ENCODE assay signal across 21 cellular contexts in the genomic region with DNA sequence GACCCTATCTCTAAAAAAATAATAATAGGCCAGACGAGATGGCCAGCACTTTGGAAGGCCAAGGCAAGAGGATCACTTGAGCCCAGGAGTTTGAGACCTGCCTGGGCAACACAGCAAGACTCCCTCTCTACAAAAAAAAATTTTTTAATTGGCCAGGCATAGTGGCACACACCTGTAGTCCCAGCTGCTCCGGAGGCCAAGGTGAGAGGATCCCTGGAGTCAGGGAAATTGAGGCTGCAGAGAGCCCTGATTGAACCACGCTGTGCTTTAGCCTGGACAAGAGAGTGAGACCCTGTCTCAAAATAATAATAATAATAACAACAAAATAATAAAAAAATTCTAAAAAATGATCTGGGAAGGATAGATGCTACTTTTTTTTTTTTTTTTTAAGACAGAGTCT. TPM values are rescaled to one million over a fixed set of nuclear protein-coding genes. Genes with fewer than 3 reads are reported as not detected.
DNase-seq lines count a peak whose midpoint lies in the region; ATAC-seq and TF ChIP-seq lines count a peak whose summit lies in the region.
"Had no signal": no experiment of that assay in that cellular context is flagged by ENCODE, and none has a peak within 500 bp of the region (broad histone marks: within the 10 kb centered on the region; RNA-seq: fewer than 3 reads in every experiment).

No MANE protein-coding gene starts in this region.

- H3K27ac ChIP-seq in C4-2B (peak overlapping the region; percentile 93), left ventricle myocardium inferior (replicated peaks) (no peak overlapping the region)
- H3K27ac ChIP-seq in naive thymus-derived CD4-positive, alpha-beta T cell (ENCODE audit: low read depth, low read length) = no peak overlapping the region

- H3K27ac Mint-ChIP-seq in Caco-2 (ENCODE audit: unreplicated experiment) = peak overlapping the region; percentile 100
- H3K27ac Mint-ChIP-seq in activated CD4-positive, alpha-beta memory T cell treated with anti-CD3 and anti-CD28 coated beads, Interleukin-2, amount 10 ng/mL, durations not matched to agents 7 days and 5 days = peak overlapping the region; percentile 99
- H3K27ac Mint-ChIP-seq in naive thymus-derived CD4-positive, alpha-beta T cell = peak overlapping the region in 3 of 9 donors; percentile 17 to 100 (median 95)

- ATAC-seq in naive thymus-derived CD4-positive, alpha-beta T cell = no peak
- no peak for ATAC-seq in GM21367 (IDR thresholded peaks at IDR 0.05; ENCODE audit: unreplicated experiment)
- ATAC-seq: esophagus mucosa, heart right ventricle, upper lobe of right lung had no signal

- no peaks in the 10 kb centered on the region for H3K9me3 Mint-ChIP-seq in Caco-2 (ENCODE audit: unreplicated experiment)
- H3K9me3 Mint-ChIP-seq in activated CD4-positive, alpha-beta memory T cell treated with anti-CD3 and anti-CD28 coated beads, Interleukin-2, amount 10 ng/mL, durations not matched to agents 7 days and 5 days = no peaks in the 10 kb centered on the region
- H3K9me3 Mint-ChIP-seq in naive thymus-derived CD4-positive, alpha-beta T cell = no peaks in the 10 kb centered on the region

- no peak for DNase-seq in Caco-2
- no peak for DNase-seq in activated CD4-positive, alpha-beta memory T cell treated with anti-CD3 and anti-CD28 coated beads, Interleukin-2, amount 10 ng/mL, durations not matched to agents 7 days and 5 days
- DNase-seq in naive thymus-derived CD4-positive, alpha-beta T cell = no peak
- DNase-seq in NCI-H2227 (lab: John Stamatoyannopoulos, UW; ENCODE audit: unreplicated experiment) = no peak
- no peak for DNase-seq in stimulated activated CD8-positive, alpha-beta memory T cell treated with anti-CD3 and anti-CD28 coated beads, Interleukin-4, amount 100 ng/mL, for 48 hours
- DNase-seq in left ventricle myocardium inferior = no peak
- DNase-seq: activated gamma-delta T cell treated with Interleukin-2 at 50 U/mL for 16 hours, brain microvascular endothelial cell, DMS79 treated with DMSO at 0.1 percent for 48 hours, heart right ventricle, kidney, mesenchymal stem cell, NCI-H187 treated with DMSO at 0.1 percent for 48 hours, upper lobe of right lung had no signal

- no peak overlapping the region for H3K4me3 Mint-ChIP-seq in Caco-2 (ENCODE audit: unreplicated experiment)
- H3K4me3 Mint-ChIP-seq in activated CD4-positive, alpha-beta memory T cell treated with anti-CD3 and anti-CD28 coated beads, Interleukin-2, amount 10 ng/mL, durations not matched to agents 7 days and 5 days = no peak overlapping the region
- H3K4me3 Mint-ChIP-seq in naive thymus-derived CD4-positive, alpha-beta T cell = peak overlapping the region in 6 of 10 donors; percentile 8 to 97 (median 92)

- CTCF ChIA-PET in Caco-2 (lab: Charles Lee) = interaction anchor here (0.7 kb wide), 1 partner anchor 9 kb away, joined by 6 read pairs; no protein-coding TSS in a partner anchor
- CTCF ChIA-PET in activated CD4-positive, alpha-beta memory T cell treated with anti-CD3 and anti-CD28 coated beads, Interleukin-2, amount 10 ng/mL, durations not matched to agents 7 days and 5 days (lab: Charles Lee) = interaction anchor here (0.7 to 1.6 kb wide), 3 partner anchors 15 to 161 kb away, joined by 3 to 5 read pairs (median 4); partner anchors contain the start of gene ENDOG
- CTCF ChIA-PET in naive thymus-derived CD4-positive, alpha-beta T cell (lab: Charles Lee) = interaction anchor here (0.6 to 1.7 kb wide), 3 partner anchors 20 to 994 kb away, joined by 3 to 6 read pairs (median 4); no protein-coding TSS in a partner anchor

- intact Hi-C loops in Caco-2 (cut with micrococcal nuclease; ENCODE audit: unreplicated experiment) (loop anchor here (2.0 kb wide), 1 partner anchor 23 kb away; no protein-coding TSS in a partner anchor), left ventricle myocardium inferior (cut with micrococcal nuclease) (no loop called here)
- intact Hi-C loops in naive thymus-derived CD4-positive, alpha-beta T cell (cut with micrococcal nuclease) = loop anchor here (1.0 to 5.0 kb wide), 4 partner anchors 115 to 225 kb away; partner anchors contain the start of genes ENDOG (in 1 of the 2), LRRC8A (in 1 of the 2), TBC1D13 (in 1 of the 2) and ZER1 (in 1 of the 2)

- H3K36me3 ChIP-seq in Caco-2 (ENCODE audit: control insufficient read depth, insufficient read depth, low read length) (no peaks in the 10 kb centered on the region), left ventricle myocardium inferior (no peaks in the 10 kb centered on the region)
- H3K36me3 ChIP-seq in naive thymus-derived CD4-positive, alpha-beta T cell (ENCODE audit: control insufficient read depth in 2 of 3, insufficient read depth in 3 of 3, low read length in 3 of 3) = peaks cover 0 to 3% (median 0%) of the 10 kb centered on the region in 3 experiments
- H3K36me3 ChIP-seq: brain microvascular endothelial cell, heart right ventricle, SJSA1, upper lobe of right lung had no signal

- H3K27me3 Mint-ChIP-seq in Caco-2 (ENCODE audit: insufficient read depth, unreplicated experiment) = no peaks in the 10 kb centered on the region
- H3K27me3 Mint-ChIP-seq in activated CD4-positive, alpha-beta memory T cell treated with anti-CD3 and anti-CD28 coated beads, Interleukin-2, amount 10 ng/mL, durations not matched to agents 7 days and 5 days = no peaks in the 10 kb centered on the region
- no peaks in the 10 kb centered on the region for H3K27me3 Mint-ChIP-seq in naive thymus-derived CD4-positive, alpha-beta T cell

- H3K27me3 ChIP-seq in Caco-2 (replicated peaks; ENCODE audit: control insufficient read depth, insufficient read depth, low read length) = no peaks in the 10 kb centered on the region
- H3K27me3 ChIP-seq in naive thymus-derived CD4-positive, alpha-beta T cell (ENCODE audit: control insufficient read depth in 2 of 2, insufficient read depth in 2 of 2, low read length in 2 of 2) = no peaks in the 10 kb centered on the region
- no peaks in the 10 kb centered on the region for H3K27me3 ChIP-seq in left ventricle myocardium inferior (ENCODE audit: low read depth)
- H3K27me3 ChIP-seq: BLaER1 treated with 17β-estradiol and CSF1 and Interleukin-3, amounts not matched to agents 10 nM and 100 nM; brain microvascular endothelial cell; heart right ventricle; SJSA1; upper lobe of right lung had no signal

- H3K4me1 ChIP-seq in Caco-2 (no peaks in the 10 kb centered on the region), left ventricle myocardium inferior (peaks cover 16% of the 10 kb centered on the region)
- H3K4me1 ChIP-seq in naive thymus-derived CD4-positive, alpha-beta T cell (ENCODE audit: control insufficient read depth in 2 of 2, insufficient read depth in 2 of 2, low read length in 2 of 2) = peaks cover 3 to 9% of the 10 kb centered on the region in 2 donors
- H3K4me1 ChIP-seq: parathyroid adenoma, upper lobe of right lung had no signal

- H3K4me3 ChIP-seq in Caco-2 (ENCODE audit: low read depth, low read length) (no peak overlapping the region), left ventricle myocardium inferior (no peak overlapping the region)
- H3K4me3 ChIP-seq in naive thymus-derived CD4-positive, alpha-beta T cell (ENCODE audit: low read length) = no peak overlapping the region

- peaks cover 15% of the 10 kb centered on the region for H3K36me3 Mint-ChIP-seq in Caco-2 (ENCODE audit: insufficient read depth, unreplicated experiment)
- peaks cover 5% of the 10 kb centered on the region for H3K36me3 Mint-ChIP-seq in activated CD4-positive, alpha-beta memory T cell treated with anti-CD3 and anti-CD28 coated beads, Interleukin-2, amount 10 ng/mL, durations not matched to agents 7 days and 5 days (ENCODE audit: low read depth)
- H3K36me3 Mint-ChIP-seq in naive thymus-derived CD4-positive, alpha-beta T cell = peaks cover 0 to 1% (median 0%) of the 10 kb centered on the region in 5 donors

- POLR2A ChIA-PET in Caco-2 (lab: Charles Lee) = no interaction called here
- POLR2A ChIA-PET in activated CD4-positive, alpha-beta memory T cell treated with anti-CD3 and anti-CD28 coated beads, Interleukin-2, amount 10 ng/mL, durations not matched to agents 7 days and 5 days (lab: Charles Lee) = interaction anchor here (1.3 to 2.1 kb wide), 5 partner anchors 10 to 67 kb away, joined by 3 to 11 read pairs (median 6); partner anchors contain the start of gene ZDHHC12
- POLR2A ChIA-PET in naive thymus-derived CD4-positive, alpha-beta T cell (lab: Charles Lee) = interaction anchor here (1.1 to 2.4 kb wide), 7 partner anchors 27 to 316 kb away, joined by 3 to 32 read pairs (median 5); partner anchors contain the start of genes ENDOG, SET and ZER1

- H3K4me1 Mint-ChIP-seq in Caco-2 (ENCODE audit: low read depth, unreplicated experiment) = no peaks in the 10 kb centered on the region
- H3K4me1 Mint-ChIP-seq in activated CD4-positive, alpha-beta memory T cell treated with anti-CD3 and anti-CD28 coated beads, Interleukin-2, amount 10 ng/mL, durations not matched to agents 7 days and 5 days = peaks cover 18% of the 10 kb centered on the region
- peaks cover 0 to 14% (median 7%) of the 10 kb centered on the region in 7 donors for H3K4me1 Mint-ChIP-seq in naive thymus-derived CD4-positive, alpha-beta T cell

- TF ChIP-seq CTCF in C4-2B (conservative IDR thresholded peaks at IDR 0.05) (no peak), Caco-2 (IDR thresholded peaks at IDR 0.05; ENCODE audit: insufficient read depth in 1 of 2, low read depth in 1 of 2, low read length in 1 of 2, severe bottlenecking in 1 of 2, unreplicated experiment in 1 of 2) (no peak), left ventricle myocardium inferior (IDR thresholded peaks at IDR 0.05; ENCODE audit: borderline replicate concordance) (no peak)

- H3K9me3 ChIP-seq in Caco-2 (no peaks in the 10 kb centered on the region; the same call in 1 of the 2 replicates), left ventricle myocardium inferior (replicated peaks) (no peaks in the 10 kb centered on the region)
- H3K9me3 ChIP-seq in naive thymus-derived CD4-positive, alpha-beta T cell (ENCODE audit: control insufficient read depth in 2 of 3, low read length in 3 of 3) = no peaks in the 10 kb centered on the region
- H3K9me3 ChIP-seq: BLaER1 treated with 17β-estradiol and CSF1 and Interleukin-3, amounts not matched to agents 10 nM and 100 nM; HAP-1; heart right ventricle; SJSA1; upper lobe of right lung had no signal

- no TSS peak for BruUV-seq in Caco-2 (replicated peaks; lab: Mats Ljungman, UMichigan)

RNA-seq across cellular contexts. Expression of gene DYNC2I2, which starts 1.1 kb away (rescaled TPM):
- total RNA-seq in Caco-2 (2022) (80.2 and 80.8 TPM in 2 replicates), left ventricle myocardium inferior (32.7 TPM)
- total RNA-seq in activated CD4-positive, alpha-beta memory T cell treated with anti-CD3 and anti-CD28 coated beads, Interleukin-2, amount 10 ng/mL, durations not matched to agents 7 days and 5 days = 10 to 100 TPM; 51.5 to 53.5 TPM
- 10 to 100 TPM in 1 of 5 experiments, 1 to 10 TPM in 4; 2.5 to 41.7 (median 3.8) TPM for total RNA-seq in naive thymus-derived CD4-positive, alpha-beta T cell
- 1 to 10 TPM; 1.4 to 2.5 TPM for polyA plus RNA-seq in naive thymus-derived CD4-positive, alpha-beta T cell

RNA-seq across cellular contexts. Expression of gene SET, which starts 31.2 kb away (rescaled TPM):
- 710 and 745 TPM in 2 replicates for total RNA-seq in Caco-2 (2022)
- total RNA-seq in activated CD4-positive, alpha-beta memory T cell treated with anti-CD3 and anti-CD28 coated beads, Interleukin-2, amount 10 ng/mL, durations not matched to agents 7 days and 5 days = 100 to 1,000 TPM; 355 to 379 TPM
- total RNA-seq in naive thymus-derived CD4-positive, alpha-beta T cell = 100 to 1,000 TPM; 222 to 488 (median 270) TPM
- 100 to 1,000 TPM; 133 to 200 TPM for polyA plus RNA-seq in naive thymus-derived CD4-positive, alpha-beta T cell
- 168 TPM for total RNA-seq in left ventricle myocardium inferior

RNA-seq across cellular contexts. Expression of gene PKN3, which starts 44.5 kb away (rescaled TPM):
- 1.6 and 2.1 TPM in 2 replicates for total RNA-seq in Caco-2 (2022)
- 1 to 10 TPM; 5.0 to 5.6 TPM for total RNA-seq in activated CD4-positive, alpha-beta memory T cell treated with anti-CD3 and anti-CD28 coated beads, Interleukin-2, amount 10 ng/mL, durations not matched to agents 7 days and 5 days
- 10 to 100 TPM in 1 of 5 experiments, 1 to 10 TPM in 4; 1.1 to 11.7 (median 1.6) TPM for total RNA-seq in naive thymus-derived CD4-positive, alpha-beta T cell
- 1 to 10 TPM in 1 of 2 donors, under 1 TPM in 1; 0.93 to 1.1 TPM for polyA plus RNA-seq in naive thymus-derived CD4-positive, alpha-beta T cell
- 6.3 TPM for total RNA-seq in left ventricle myocardium inferior

Comparison
In these comparisons a context has a peak if more than half of its experiments do, and no peak if none do; other contexts are left out.
1. H3K4me3 Mint-ChIP-seq: peak in naive thymus-derived CD4-positive, alpha-beta T cell (6 of 10); none in Caco-2 (single experiment) and activated CD4-positive, alpha-beta memory T cell treated with anti-CD3 and anti-CD28 coated beads, Interleukin-2, amount 10 ng/mL, durations not matched to agents 7 days and 5 days (single experiment).